Comparison of ENCODE assay signal across 28 cellular contexts in the genomic region with DNA sequence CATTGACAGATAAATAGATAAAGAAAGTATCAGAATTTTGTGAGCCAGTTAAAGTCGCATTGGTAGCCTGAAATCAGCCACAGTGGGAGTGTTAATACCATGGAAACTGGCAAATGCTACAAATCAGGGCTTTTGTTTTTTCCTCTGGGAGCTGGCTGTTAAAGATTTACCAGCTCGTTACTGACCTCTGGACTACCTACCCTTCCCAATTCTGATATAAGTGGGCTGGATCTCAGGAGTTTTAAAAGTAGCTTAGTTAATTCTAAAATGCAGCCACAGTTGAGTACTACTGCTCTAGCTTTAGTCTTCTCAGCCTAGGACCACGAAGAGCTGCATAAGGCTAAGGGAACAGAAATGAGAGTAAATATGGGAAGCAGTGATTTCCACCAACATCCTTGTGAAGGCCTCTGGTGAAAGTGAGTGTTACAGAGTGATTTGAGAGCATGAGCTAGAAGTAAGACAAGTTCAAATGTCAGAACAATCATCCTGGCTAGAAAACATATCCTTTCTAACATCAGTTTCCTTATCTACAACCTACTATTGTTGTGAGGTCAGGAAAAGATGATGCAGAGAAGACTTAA. TPM values are rescaled to one million over a fixed set of nuclear protein-coding genes. Genes with fewer than 3 reads are reported as not detected.
"Had no signal": no experiment of that assay in that cellular context is flagged by ENCODE, and none has a peak within 500 bp of the region (broad histone marks: within the 10 kb centered on the region; RNA-seq: fewer than 3 reads in every experiment).

No MANE protein-coding gene starts in this region.

- FAIRE-seq: RCC 7860 had no signal

- H3K27ac ChIP-seq: ascending aorta, SK-N-MC, WERI-Rb-1 had no signal

- H3K9me3 Mint-ChIP-seq: activated CD8-positive, alpha-beta T cell treated with anti-CD3 and anti-CD28 coated beads for 36 hours; activated naive CD4-positive, alpha-beta T cell treated with anti-CD3 and anti-CD28 coated beads, Interleukin-2, amount 50 U/mL, for 24 hours; brain; T-cell had no signal

- H3K36me3 ChIP-seq: ascending aorta, WERI-Rb-1 had no signal

- H3K4me1 ChIP-seq: ascending aorta had no signal

- H3K27me3 ChIP-seq: ascending aorta had no signal

- H3K4me1 Mint-ChIP-seq: activated CD4-positive, alpha-beta T cell treated with anti-CD3 and anti-CD28 coated beads for 36 hours; activated naive CD4-positive, alpha-beta T cell treated with anti-CD3 and anti-CD28 coated beads, Interleukin-2, amount 50 U/mL, for 24 hours; brain; IgD-negative memory B cell; T-cell had no signal

- DNase-seq: activated CD4-positive, alpha-beta T cell treated with anti-CD3 and anti-CD28 coated beads for 36 hours; activated CD4-positive, alpha-beta T cell treated with anti-CD3 and anti-CD28 coated beads, Interleukin-2, amount 50 U/mL, for 1 hour; activated CD8-positive, alpha-beta memory T cell treated with anti-CD3 and anti-CD28 coated beads, Interleukin-2, amount 50 U/mL, for 48 hours; activated CD8-positive, alpha-beta T cell treated with anti-CD3 and anti-CD28 coated beads for 36 hours; activated effector memory CD4-positive, alpha-beta T cell treated with Interleukin-2 at 50 U/mL for 16 hours; activated naive CD4-positive, alpha-beta T cell; activated T-cell treated with anti-CD3 and anti-CD28 coated beads, Interleukin-2, amount 50 U/mL, for 1 hour; amniotic stem cell; KG1; NCI-H1048; NCI-H1930; NCI-H2171; NCI-H2227 treated with DMSO at 0.1 percent for 48 hours; NCI-H446 treated with DMSO at 0.1 percent for 48 hours; NCI-H526; NCI-H774; SIG-M5; T-cell; T-helper 2 cell; WERI-Rb-1 had no signal

- H3K36me3 Mint-ChIP-seq: activated naive CD4-positive, alpha-beta T cell treated with anti-CD3 and anti-CD28 coated beads, Interleukin-2, amount 50 U/mL, for 24 hours; brain; IgD-negative memory B cell; T-cell had no signal

- H3K27ac Mint-ChIP-seq: activated CD4-positive, alpha-beta T cell treated with anti-CD3 and anti-CD28 coated beads for 36 hours; activated CD8-positive, alpha-beta T cell treated with anti-CD3 and anti-CD28 coated beads for 36 hours; activated naive CD4-positive, alpha-beta T cell treated with anti-CD3 and anti-CD28 coated beads, Interleukin-2, amount 50 U/mL, for 24 hours; brain; IgD-negative memory B cell; T-cell had no signal

- H3K4me3 ChIP-seq: ascending aorta, SK-N-MC had no signal

- ATAC-seq: activated CD4-positive, alpha-beta T cell treated with anti-CD3 and anti-CD28 coated beads for 36 hours; activated CD8-positive, alpha-beta T cell treated with anti-CD3 and anti-CD28 coated beads for 36 hours; T-cell had no signal

- H3K4me3 Mint-ChIP-seq: activated CD4-positive, alpha-beta T cell treated with anti-CD3 and anti-CD28 coated beads for 36 hours; activated CD8-positive, alpha-beta T cell treated with anti-CD3 and anti-CD28 coated beads for 36 hours; activated naive CD4-positive, alpha-beta T cell treated with anti-CD3 and anti-CD28 coated beads, Interleukin-2, amount 50 U/mL, for 24 hours; brain; IgD-negative memory B cell; T-cell had no signal

- H3K9me3 ChIP-seq: ascending aorta had no signal

RNA-seq across cellular contexts. Expression of a gene that starts 53.2 kb away (rescaled TPM):
- total RNA-seq: activated CD4-positive, alpha-beta T cell treated with anti-CD3 and anti-CD28 coated beads for 36 hours; activated CD8-positive, alpha-beta T cell treated with anti-CD3 and anti-CD28 coated beads for 36 hours; ascending aorta; LHCN-M2; M059J had no signal
- polyA plus RNA-seq: IgD-negative memory B cell had no signal
